Comparison of ENCODE assay signal across 25 cellular contexts in genomic region chr18:78430171-78430857, GRCh38.
DNase-seq lines count a peak whose midpoint lies in the region; ATAC-seq, FAIRE-seq and TF ChIP-seq lines count a peak whose summit lies in the region.
"Had no signal": no experiment of that assay in that cellular context is flagged by ENCODE, and none has a peak within 500 bp of the region (broad histone marks: within the 10 kb centered on the region; RNA-seq: fewer than 3 reads in every experiment).

No MANE protein-coding gene starts in this region.

- intact Hi-C loops in transverse colon (cut with DNase I; ENCODE audit: low total_unique reads) = no loop called here

- 90 to 92% methylated on average over 11 to 33 of the region's 33 CpGs for WGBS in transverse colon (ENCODE audit: low coverage in 1 of 2), 2 donors

- TF ChIP-seq POLR2A in transverse colon (IDR thresholded peaks at IDR 0.05) = no peak

- FAIRE-seq in urothelium cell line (lab: Jason Lieb, UNC) = peak; percentile 27
- FAIRE-seq: bronchial epithelial cell, small intestine, TTC549 had no signal

- ATAC-seq in HG03565 (IDR thresholded peaks at IDR 0.05; ENCODE audit: unreplicated experiment) = no peak
- ATAC-seq: activated T-cell treated with anti-CD3 and anti-CD28 coated beads, Interleukin-2, amount 50 U/mL, for 4 hours; CD8-positive, alpha-beta T cell; GM23338; PC-3 had no signal

- TF ChIP-seq EP300 in transverse colon (IDR thresholded peaks at IDR 0.05; ENCODE audit: low read depth) = no peak

- TF ChIP-seq CTCF in transverse colon (IDR thresholded peaks at IDR 0.05) (no peak), osteoblast (IDR thresholded peaks at IDR 0.05; ENCODE audit: extremely low read depth, low read depth, low read length) (no peak)

- DNase-seq in NCI-H1694 (lab: John Stamatoyannopoulos, UW) (peak; percentile 27), NCI-H1694 treated with DMSO at 0.1 percent for 48 hours (lab: John Stamatoyannopoulos, UW) (no peak), NCI-H2029 treated with DMSO at 0.1 percent for 48 hours (lab: John Stamatoyannopoulos, UW) (peak; percentile 16), NCI-H748 treated with DMSO at 0.1 percent for 48 hours (lab: John Stamatoyannopoulos, UW) (peak; percentile 84), urothelium cell line (ENCODE audit: low spot score) (peak; percentile 36), transverse colon (no peak), osteoblast (ENCODE audit: insufficient read length, low spot score, missing footprints) (no peak)
- DNase-seq: 8988T; activated naive CD4-positive, alpha-beta T cell treated with anti-CD3 and anti-CD28 coated beads for 36 hours; activated T-cell treated with anti-CD3 and anti-CD28 coated beads, Interleukin-2, amount 50 U/mL, for 4 hours; AML-193; amygdala; CD8-positive, alpha-beta T cell; EL; Karpas-422; NCI-H526; PC-3; SIG-M5; small intestine; T-cell had no signal

- H3K79me2 ChIP-seq in osteoblast (ENCODE audit: insufficient read depth, low read length) = no peaks in the 10 kb centered on the region

- H3K9me3 ChIP-seq in transverse colon = no peaks in the 10 kb centered on the region
- H3K9me3 ChIP-seq in osteoblast (ENCODE audit: low read depth, low read length) = peaks cover 4% of the 10 kb centered on the region

- no peaks in the 10 kb centered on the region for H3K27me3 ChIP-seq in transverse colon
- no peaks in the 10 kb centered on the region for H3K27me3 ChIP-seq in osteoblast (ENCODE audit: insufficient read depth, low read length)

- in situ Hi-C loops in transverse colon (cut with MboI; ENCODE audit: low pct_ligation_motif_present in 1 of 4, low pct_unique_long_range_greater_than_20kb in 1 of 4, low sequenced_read_pairs in 3 of 4) = no loop called here

- no peaks in the 10 kb centered on the region for H4K20me1 ChIP-seq in osteoblast (ENCODE audit: insufficient read depth, low read length)

- H3K36me3 ChIP-seq in transverse colon = no peaks in the 10 kb centered on the region
- H3K36me3 ChIP-seq in osteoblast (ENCODE audit: insufficient read depth, low read length) = no peaks in the 10 kb centered on the region

- no peak overlapping the region for H3K4me2 ChIP-seq in osteoblast (ENCODE audit: insufficient read depth, low read length)
- H3K4me2 ChIP-seq: GM23338 had no signal

- no peak overlapping the region for H2AFZ ChIP-seq in osteoblast (ENCODE audit: low read length)
- H2AFZ ChIP-seq: GM23338 had no signal

- H3K27ac ChIP-seq in transverse colon (no peak overlapping the region), osteoblast (ENCODE audit: low read depth, low read length) (no peak overlapping the region)
- H3K27ac ChIP-seq: coronary artery had no signal

- H3K4me1 ChIP-seq in transverse colon = no peaks in the 10 kb centered on the region
- no peaks in the 10 kb centered on the region for H3K4me1 ChIP-seq in osteoblast (ENCODE audit: insufficient read depth, low read length)

- H3K4me3 ChIP-seq in transverse colon = no peak overlapping the region
- no peak overlapping the region for H3K4me3 ChIP-seq in osteoblast (ENCODE audit: insufficient read depth, low read length)
- H3K4me3 ChIP-seq: coronary artery, GM23338 had no signal

Comparison
In these comparisons a context has a peak if more than half of its experiments do, and no peak if none do; other contexts are left out.
1. DNase-seq: peak in NCI-H1694 (single experiment), NCI-H2029 treated with DMSO at 0.1 percent for 48 hours (single experiment), NCI-H748 treated with DMSO at 0.1 percent for 48 hours (single experiment) and urothelium cell line (single experiment); none in NCI-H1694 treated with DMSO at 0.1 percent for 48 hours (single experiment), transverse colon (single experiment) and osteoblast (single experiment).